26 cellular contexts compared by ENCODE assay signal in genomic region chr12:75894965-75895754, GRCh38.
"Had no signal": no experiment of that assay in that cellular context is flagged by ENCODE, and none has a peak within 500 bp of the region (broad histone marks: within the 10 kb centered on the region; RNA-seq: fewer than 3 reads in every experiment).

No MANE protein-coding gene starts in this region.

- H3K27ac ChIP-seq: colonic mucosa, esophagus squamous epithelium, lower lobe of right lung, neutrophil, pancreas, right lobe of liver, thoracic aorta, tibial nerve, upper lobe of left lung had no signal

- H3K36me3 ChIP-seq: colonic mucosa, esophagus squamous epithelium, lower lobe of right lung, neutrophil, pancreas, right lobe of liver, thoracic aorta, tibial nerve, upper lobe of left lung had no signal

- H3K9me3 Mint-ChIP-seq: dendritic cell treated with granulocyte-macrophage colony-stimulating factor and Interleukin-4, amounts not matched to agents 40 ng/mL and 50 ng/mL, for 4 days; memory B cell; mesothelial cell of epicardium; natural killer cell treated with Interleukin-12 subunit alpha and Interleukin-12 subunit beta and Interleukin-15 and Interleukin-18, amount 100 ng/mL, for 72 hours; neural crest cell; stimulated activated naive B cell treated with anti-CD40 and anti-IgM and Interleukin-4, amounts not matched to agents 10 μg/mL and 1 μg/mL and 100 μg/mL, for 72 hours; stimulated activated naive CD8-positive, alpha-beta T cell treated with anti-CD3 and anti-CD28 coated beads, Interleukin-15, Interleukin-2, amounts not matched to agents 100 ng/mL and 50 ng/mL, for 24 hours had no signal

- DNase-seq: colonic mucosa; effector CD8-positive, alpha-beta T cell; erythroblast; esophagus squamous epithelium; foreskin melanocyte; head of caudate nucleus; left ventricle myocardium superior; lower lobe of right lung; mucosa of descending colon; naive B cell; pancreas; right lobe of liver; small intestine; stimulated activated CD4-positive, alpha-beta T cell treated with anti-CD3 and anti-CD28 coated beads, Interleukin-15, amount 100 ng/mL, for 24 hours; stimulated activated CD4-positive, alpha-beta T cell treated with anti-CD3 and anti-CD28 coated beads, Interleukin-2, amount 100 ng/mL, for 48 hours; stimulated activated naive B cell treated with anti-CD40 and anti-IgM and Interleukin-4, amounts not matched to agents 10 μg/mL and 1 μg/mL and 100 μg/mL, for 72 hours; upper lobe of left lung had no signal

- H3K4me3 Mint-ChIP-seq: dendritic cell treated with granulocyte-macrophage colony-stimulating factor and Interleukin-4, amounts not matched to agents 40 ng/mL and 50 ng/mL, for 4 days; memory B cell; mesothelial cell of epicardium; naive B cell; natural killer cell treated with Interleukin-12 subunit alpha and Interleukin-12 subunit beta and Interleukin-15 and Interleukin-18, amount 100 ng/mL, for 72 hours; neural crest cell; stimulated activated naive B cell treated with anti-CD40 and anti-IgM and Interleukin-4, amounts not matched to agents 10 μg/mL and 1 μg/mL and 100 μg/mL, for 72 hours; stimulated activated naive CD8-positive, alpha-beta T cell treated with anti-CD3 and anti-CD28 coated beads, Interleukin-15, Interleukin-2, amounts not matched to agents 100 ng/mL and 50 ng/mL, for 24 hours had no signal

- H3K27ac Mint-ChIP-seq: dendritic cell treated with granulocyte-macrophage colony-stimulating factor and Interleukin-4, amounts not matched to agents 40 ng/mL and 50 ng/mL, for 4 days; memory B cell; mesothelial cell of epicardium; naive B cell; natural killer cell treated with Interleukin-12 subunit alpha and Interleukin-12 subunit beta and Interleukin-15 and Interleukin-18, amount 100 ng/mL, for 72 hours; stimulated activated naive B cell treated with anti-CD40 and anti-IgM and Interleukin-4, amounts not matched to agents 10 μg/mL and 1 μg/mL and 100 μg/mL, for 72 hours; stimulated activated naive CD8-positive, alpha-beta T cell treated with anti-CD3 and anti-CD28 coated beads, Interleukin-15, Interleukin-2, amounts not matched to agents 100 ng/mL and 50 ng/mL, for 24 hours had no signal

- H3K4me3 ChIP-seq: colonic mucosa, esophagus squamous epithelium, lower lobe of right lung, mucosa of descending colon, pancreas, right lobe of liver, thoracic aorta, tibial nerve, upper lobe of left lung had no signal

- H3K27me3 ChIP-seq: colonic mucosa, esophagus squamous epithelium, pancreas, right lobe of liver, tibial nerve, upper lobe of left lung had no signal

- ATAC-seq: left ventricle myocardium superior; lower lobe of right lung; mucosa of descending colon; natural killer cell treated with Interleukin-12 subunit alpha and Interleukin-12 subunit beta and Interleukin-15 and Interleukin-18, amount 100 ng/mL, for 72 hours; pancreas; right lobe of liver; stimulated activated naive B cell treated with anti-CD40 and anti-IgM and Interleukin-4, amounts not matched to agents 10 μg/mL and 1 μg/mL and 100 μg/mL, for 72 hours had no signal

- H3K9me3 ChIP-seq: colonic mucosa, esophagus squamous epithelium, lower lobe of right lung, mucosa of descending colon, neutrophil, pancreas, right lobe of liver, thoracic aorta, tibial nerve, upper lobe of left lung had no signal

- H3K4me1 Mint-ChIP-seq: memory B cell; naive B cell; stimulated activated naive B cell treated with anti-CD40 and anti-IgM and Interleukin-4, amounts not matched to agents 10 μg/mL and 1 μg/mL and 100 μg/mL, for 72 hours had no signal

- H3K4me1 ChIP-seq: colonic mucosa, pancreas, right lobe of liver, upper lobe of left lung had no signal

- H3K36me3 Mint-ChIP-seq: memory B cell; mesothelial cell of epicardium; naive B cell; natural killer cell treated with Interleukin-12 subunit alpha and Interleukin-12 subunit beta and Interleukin-15 and Interleukin-18, amount 100 ng/mL, for 72 hours; stimulated activated naive B cell treated with anti-CD40 and anti-IgM and Interleukin-4, amounts not matched to agents 10 μg/mL and 1 μg/mL and 100 μg/mL, for 72 hours had no signal
